Comparison of ENCODE assay signal across 15 cellular contexts in genomic region chr2:190529486-190530104, GRCh38. TPM values are rescaled to one million over a fixed set of nuclear protein-coding genes. Genes with fewer than 3 reads are reported as not detected.
DNase-seq lines count a peak whose midpoint lies in the region; ATAC-seq, FAIRE-seq and TF ChIP-seq lines count a peak whose summit lies in the region.
"Had no signal": no experiment of that assay in that cellular context is flagged by ENCODE, and none has a peak within 500 bp of the region (broad histone marks: within the 10 kb centered on the region; RNA-seq: fewer than 3 reads in every experiment).

No MANE protein-coding gene starts in this region.

- peaks cover 1% of the 10 kb centered on the region for H3K9me3 Mint-ChIP-seq in activated CD4-positive, alpha-beta T cell treated with anti-CD3 and anti-CD28 coated beads for 36 hours (ENCODE audit: low read depth)
- no peaks in the 10 kb centered on the region for H3K9me3 Mint-ChIP-seq in activated CD8-positive, alpha-beta T cell treated with anti-CD3 and anti-CD28 coated beads, Interleukin-2, amount 10 ng/mL, durations not matched to agents 7 days and 5 days (ENCODE audit: insufficient read depth)
- H3K9me3 Mint-ChIP-seq in nephron: no peaks in the 10 kb centered on the region
- H3K9me3 Mint-ChIP-seq: activated CD4-positive, alpha-beta memory T cell treated with anti-CD3 and anti-CD28 coated beads, Interleukin-2, amount 10 ng/mL, durations not matched to agents 7 days and 5 days; T-helper 2 cell treated with Interferon-gamma antibody and Interleukin-4, amounts not matched to agents 5 μg/mL and 100 μg/mL, for 36 hours had no signal

- no peaks in the 10 kb centered on the region for H3K27me3 Mint-ChIP-seq in activated CD4-positive, alpha-beta T cell treated with anti-CD3 and anti-CD28 coated beads for 36 hours
- no peaks in the 10 kb centered on the region for H3K27me3 Mint-ChIP-seq in activated CD8-positive, alpha-beta T cell treated with anti-CD3 and anti-CD28 coated beads, Interleukin-2, amount 10 ng/mL, durations not matched to agents 7 days and 5 days (ENCODE audit: low read depth)
- H3K27me3 Mint-ChIP-seq in nephron (ENCODE audit: low read depth): no peaks in the 10 kb centered on the region
- H3K27me3 Mint-ChIP-seq: activated CD4-positive, alpha-beta memory T cell treated with anti-CD3 and anti-CD28 coated beads, Interleukin-2, amount 10 ng/mL, durations not matched to agents 7 days and 5 days had no signal

- no peak overlapping the region for H3K4me3 Mint-ChIP-seq in activated CD4-positive, alpha-beta T cell treated with anti-CD3 and anti-CD28 coated beads for 36 hours
- no peak overlapping the region for H3K4me3 Mint-ChIP-seq in activated CD8-positive, alpha-beta T cell treated with anti-CD3 and anti-CD28 coated beads, Interleukin-2, amount 10 ng/mL, durations not matched to agents 7 days and 5 days
- no peak overlapping the region for H3K4me3 Mint-ChIP-seq in nephron
- H3K4me3 Mint-ChIP-seq: activated CD4-positive, alpha-beta memory T cell treated with anti-CD3 and anti-CD28 coated beads, Interleukin-2, amount 10 ng/mL, durations not matched to agents 7 days and 5 days; T-helper 2 cell treated with Interferon-gamma antibody and Interleukin-4, amounts not matched to agents 5 μg/mL and 100 μg/mL, for 36 hours had no signal

- H3K36me3 Mint-ChIP-seq in activated CD4-positive, alpha-beta T cell treated with anti-CD3 and anti-CD28 coated beads for 36 hours (ENCODE audit: low read depth): peaks cover 12% of the 10 kb centered on the region
- peaks cover 21% of the 10 kb centered on the region for H3K36me3 Mint-ChIP-seq in activated CD8-positive, alpha-beta T cell treated with anti-CD3 and anti-CD28 coated beads, Interleukin-2, amount 10 ng/mL, durations not matched to agents 7 days and 5 days (ENCODE audit: low read depth)
- peaks cover under 1% of the 10 kb centered on the region for H3K36me3 Mint-ChIP-seq in nephron (ENCODE audit: low read depth)

- POLR2A ChIA-PET in activated CD4-positive, alpha-beta T cell treated with anti-CD3 and anti-CD28 coated beads for 36 hours (lab: Charles Lee): interaction anchor here (0.9 kb wide), 1 partner anchor 16 kb away, joined by 3 read pairs; no protein-coding TSS in a partner anchor
- POLR2A ChIA-PET in activated CD8-positive, alpha-beta T cell treated with anti-CD3 and anti-CD28 coated beads, Interleukin-2, amount 10 ng/mL, durations not matched to agents 7 days and 5 days (lab: Charles Lee): interaction anchor here (0.6 to 2.7 kb wide), 2 partner anchors 122 to 183 kb away, joined by 3 to 11 read pairs; no protein-coding TSS in a partner anchor

- CTCF ChIA-PET in activated CD4-positive, alpha-beta T cell treated with anti-CD3 and anti-CD28 coated beads for 36 hours (lab: Charles Lee): interaction anchor here (0.6 to 1.5 kb wide), 4 partner anchors 12 to 209 kb away, joined by 4 to 6 read pairs (median 5); no protein-coding TSS in a partner anchor
- CTCF ChIA-PET in activated CD8-positive, alpha-beta T cell treated with anti-CD3 and anti-CD28 coated beads, Interleukin-2, amount 10 ng/mL, durations not matched to agents 7 days and 5 days (lab: Charles Lee): interaction anchor here (1.3 to 1.5 kb wide), 2 partner anchors 12 to 152 kb away, joined by 3 to 5 read pairs; no protein-coding TSS in a partner anchor

- ATAC-seq in activated CD4-positive, alpha-beta T cell treated with anti-CD3 and anti-CD28 coated beads for 36 hours: peak; percentile 23
- ATAC-seq in activated CD8-positive, alpha-beta T cell treated with anti-CD3 and anti-CD28 coated beads, Interleukin-2, amount 10 ng/mL, durations not matched to agents 7 days and 5 days: no peak
- ATAC-seq in GM19328 (IDR thresholded peaks at IDR 0.05; ENCODE audit: unreplicated experiment) (no peak), GM21576 (IDR thresholded peaks at IDR 0.05; ENCODE audit: unreplicated experiment) (no peak)
- ATAC-seq: stimulated activated naive CD8-positive, alpha-beta T cell treated with anti-CD3 and anti-CD28 coated beads, Interleukin-15, Interleukin-2, amounts not matched to agents 100 U/mL and 50 U/mL, for 24 hours had no signal

- DNase-seq in activated CD4-positive, alpha-beta T cell treated with anti-CD3 and anti-CD28 coated beads for 36 hours: no peak
- no peak for DNase-seq in activated CD4-positive, alpha-beta T cell treated with anti-CD3 and anti-CD28 coated beads, Interleukin-2, amount 50 U/mL, for 1 hour
- DNase-seq in GM12891 (ENCODE audit: insufficient read length, low spot score) (no peak), SIG-M5 treated with dmso at 0.1 percent for 504 hours (lab: John Stamatoyannopoulos, UW; ENCODE audit: unreplicated experiment) (no peak)
- no peak for DNase-seq in activated CD8-positive, alpha-beta T cell treated with anti-CD3 and anti-CD28 coated beads, Interleukin-2, amount 10 ng/mL, durations not matched to agents 7 days and 5 days
- DNase-seq: activated CD4-positive, alpha-beta memory T cell treated with anti-CD3 and anti-CD28 coated beads, Interleukin-2, amount 10 ng/mL, durations not matched to agents 7 days and 5 days; NCI-H2029 treated with DMSO at 0.1 percent for 48 hours; NCI-H69; nucleus accumbens; RPMI8226; stimulated activated naive CD8-positive, alpha-beta T cell treated with anti-CD3 and anti-CD28 coated beads, Interleukin-15, Interleukin-2, amounts not matched to agents 100 U/mL and 50 U/mL, for 24 hours had no signal

- peak overlapping the region; percentile 42 for H3K27ac Mint-ChIP-seq in activated CD4-positive, alpha-beta T cell treated with anti-CD3 and anti-CD28 coated beads for 36 hours
- H3K27ac Mint-ChIP-seq in activated CD8-positive, alpha-beta T cell treated with anti-CD3 and anti-CD28 coated beads, Interleukin-2, amount 10 ng/mL, durations not matched to agents 7 days and 5 days: peak overlapping the region; percentile 22
- peak overlapping the region; percentile 83 to 90 (median 86) for H3K27ac Mint-ChIP-seq in nephron
- H3K27ac Mint-ChIP-seq: activated CD4-positive, alpha-beta memory T cell treated with anti-CD3 and anti-CD28 coated beads, Interleukin-2, amount 10 ng/mL, durations not matched to agents 7 days and 5 days; T-helper 2 cell treated with Interferon-gamma antibody and Interleukin-4, amounts not matched to agents 5 μg/mL and 100 μg/mL, for 36 hours had no signal

- no peak for TF ChIP-seq CTCF in nephron (IDR thresholded peaks at IDR 0.05; ENCODE audit: unreplicated experiment in 3 of 3)

- FAIRE-seq in GM12891 (lab: Jason Lieb, UNC): no peak

- no peak for TF ChIP-seq POLR2A in GM12891 (IDR thresholded peaks at IDR 0.05; ENCODE audit: low read depth, low read length)

- intact Hi-C loops in activated CD4-positive, alpha-beta T cell treated with anti-CD3 and anti-CD28 coated beads for 36 hours (cut with DNase I, micrococcal nuclease): loop anchor here (5.0 to 10.0 kb wide), 5 partner anchors 212 to 1087 kb away; partner anchors contain the start of genes GLS (in 2 of the 2), ASNSD1 (in 1 of the 2), HIBCH (in 1 of the 2) and WDR75 (in 1 of the 2)

- H3K4me1 Mint-ChIP-seq in activated CD4-positive, alpha-beta T cell treated with anti-CD3 and anti-CD28 coated beads for 36 hours: peaks cover 76% of the 10 kb centered on the region
- H3K4me1 Mint-ChIP-seq in activated CD8-positive, alpha-beta T cell treated with anti-CD3 and anti-CD28 coated beads, Interleukin-2, amount 10 ng/mL, durations not matched to agents 7 days and 5 days (ENCODE audit: low read depth): peaks cover 61% of the 10 kb centered on the region
- H3K4me1 Mint-ChIP-seq in nephron: peaks cover 39% of the 10 kb centered on the region

TF ChIP-seq in GM12891, 5 proteins besides CTCF, POLR2A, EP300 and RAD21:
- TF ChIP-seq POLR2AphosphoS5 (IDR thresholded peaks at IDR 0.05; ENCODE audit: low read depth, low read length): no peak
- no peak for TF ChIP-seq POU2F2 (IDR thresholded peaks at IDR 0.05; ENCODE audit: low read depth, low read length)
- TF ChIP-seq SPI1 (IDR thresholded peaks at IDR 0.05; ENCODE audit: low read depth, low read length): peak; percentile 19; the same call in 1 of the 2 replicates

RNA-seq across cellular contexts. Expression of gene NEMP2, which starts 4.9 kb away (rescaled TPM):
- total RNA-seq in activated CD4-positive, alpha-beta T cell treated with anti-CD3 and anti-CD28 coated beads for 36 hours: 10 to 100 TPM; 24.6 to 25.1 TPM
- polyA plus RNA-seq in GM12891 (2012; ENCODE audit: low read depth, missing spikeins): 4.1 TPM
- total RNA-seq in activated CD8-positive, alpha-beta T cell treated with anti-CD3 and anti-CD28 coated beads, Interleukin-2, amount 10 ng/mL, durations not matched to agents 7 days and 5 days: 10 to 100 TPM; 18.4 to 23.2 TPM

Comparison
In these comparisons a context has a peak if more than half of its experiments do, and no peak if none do; other contexts are left out.
1. H3K27ac Mint-ChIP-seq: peak in every context shown above with its lines; median percentile 86 in nephron; 42 in activated CD4-positive, alpha-beta T cell treated with anti-CD3 and anti-CD28 coated beads for 36 hours; 22 in activated CD8-positive, alpha-beta T cell treated with anti-CD3 and anti-CD28 coated beads, Interleukin-2, amount 10 ng/mL, durations not matched to agents 7 days and 5 days.